10 cellular contexts compared by ENCODE assay signal in genomic region chr3:116067275-116067674, GRCh38.
DNase-seq lines count a peak whose midpoint lies in the region; ATAC-seq and TF ChIP-seq lines count a peak whose summit lies in the region.
"Had no signal": no experiment of that assay in that cellular context is flagged by ENCODE, and none has a peak within 500 bp of the region (broad histone marks: within the 10 kb centered on the region; RNA-seq: fewer than 3 reads in every experiment).

No MANE protein-coding gene starts in this region.

- no peaks in the 10 kb centered on the region for H3K4me1 Mint-ChIP-seq in effector memory CD8-positive, alpha-beta T cell (ENCODE audit: low read depth in 2 of 2)
- H3K4me1 Mint-ChIP-seq in nephron progenitor cell: peaks cover 7% of the 10 kb centered on the region

- H3K36me3 ChIP-seq in right atrium auricular region: no peaks in the 10 kb centered on the region

- H3K27ac ChIP-seq in right atrium auricular region: no peak overlapping the region

- H3K27me3 Mint-ChIP-seq in effector memory CD8-positive, alpha-beta T cell: no peaks in the 10 kb centered on the region
- H3K27me3 Mint-ChIP-seq in nephron progenitor cell (ENCODE audit: low read depth, poor library complexity): no peaks in the 10 kb centered on the region
- H3K27me3 Mint-ChIP-seq: brain had no signal

- no peaks in the 10 kb centered on the region for H3K27me3 ChIP-seq in right atrium auricular region

- DNase-seq in NCI-H526 (lab: John Stamatoyannopoulos, UW) (peak; percentile 76 to 78), right atrium auricular region (ENCODE audit: low spot score) (no peak), nephron progenitor cell (no peak), RKO (ENCODE audit: low spot score) (no peak)
- DNase-seq in effector memory CD8-positive, alpha-beta T cell: no peak
- DNase-seq: mammary epithelial cell had no signal

- no peak overlapping the region for H3K4me3 Mint-ChIP-seq in effector memory CD8-positive, alpha-beta T cell
- H3K4me3 Mint-ChIP-seq in nephron progenitor cell: no peak overlapping the region
- H3K4me3 Mint-ChIP-seq: brain had no signal

- no peak for TF ChIP-seq CTCF in right atrium auricular region (IDR thresholded peaks at IDR 0.05)
- no peak for TF ChIP-seq CTCF in nephron progenitor cell (IDR thresholded peaks at IDR 0.05)

- peaks cover 0 to under 1% of the 10 kb centered on the region in 2 donors for H3K9me3 Mint-ChIP-seq in effector memory CD8-positive, alpha-beta T cell
- H3K9me3 Mint-ChIP-seq in nephron progenitor cell: no peaks in the 10 kb centered on the region

- peaks cover 2% of the 10 kb centered on the region for H3K36me3 Mint-ChIP-seq in effector memory CD8-positive, alpha-beta T cell (ENCODE audit: insufficient read depth)
- H3K36me3 Mint-ChIP-seq in nephron progenitor cell (ENCODE audit: low read depth): no peaks in the 10 kb centered on the region

- H3K4me3 ChIP-seq in right atrium auricular region: no peak overlapping the region

- peak; percentile 99 for ATAC-seq in GM18519 (IDR thresholded peaks at IDR 0.05; ENCODE audit: low FRiP score, unreplicated experiment)
- peak; percentile 89 for ATAC-seq in GM21529 (IDR thresholded peaks at IDR 0.05; ENCODE audit: unreplicated experiment)
- ATAC-seq in HG03095 (IDR thresholded peaks at IDR 0.05; ENCODE audit: unreplicated experiment): peak; percentile 92
- no peak for ATAC-seq in effector memory CD8-positive, alpha-beta T cell (replicated peaks)

- no peaks in the 10 kb centered on the region for H3K9me3 ChIP-seq in right atrium auricular region

- H3K4me1 ChIP-seq in right atrium auricular region: no peaks in the 10 kb centered on the region

- H3K27ac Mint-ChIP-seq in effector memory CD8-positive, alpha-beta T cell: no peak overlapping the region
- no peak overlapping the region for H3K27ac Mint-ChIP-seq in nephron progenitor cell

Comparison
In these comparisons a context has a peak if more than half of its experiments do, and no peak if none do; other contexts are left out.
1. DNase-seq: peak in NCI-H526 (2 of 2); none in right atrium auricular region (single experiment), effector memory CD8-positive, alpha-beta T cell (0 of 3), nephron progenitor cell (single experiment) and RKO (single experiment).